In the genomic region with DNA sequence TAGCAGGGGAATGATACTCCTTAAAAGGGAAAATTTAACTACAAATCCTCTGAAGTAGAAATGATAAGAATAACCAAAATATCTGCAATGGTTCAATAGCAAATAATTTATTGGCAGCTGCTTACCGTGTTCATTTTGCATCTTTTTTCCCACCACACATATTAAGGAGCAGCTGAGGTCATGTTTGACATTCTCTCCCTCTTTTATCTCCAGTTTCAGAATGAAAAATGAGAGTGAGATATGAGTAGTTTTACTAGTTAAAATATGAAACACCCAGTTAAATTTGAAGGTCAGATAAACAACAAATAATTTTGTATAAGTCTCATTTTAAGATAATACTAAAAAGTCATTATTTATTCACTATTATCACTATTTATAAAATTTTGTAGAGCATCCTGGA, we compare ENCODE assay signal across 1 cellular context.
TF ChIP-seq lines count a peak whose summit lies in the region.

No MANE protein-coding gene starts in this region.

TF ChIP-seq in GM12878, 131 proteins besides CTCF, POLR2A, EP300 and RAD21 (continues in another document):
- TF ChIP-seq ZBTB33 (IDR thresholded peaks at IDR 0.05) = no peak
- no peak for TF ChIP-seq RBBP5 (conservative IDR thresholded peaks at IDR 0.05)
- no peak for TF ChIP-seq SMC3 (IDR thresholded peaks at IDR 0.05; ENCODE audit: borderline replicate concordance, low read length)
- no peak for TF ChIP-seq EGR1 (IDR thresholded peaks at IDR 0.05; ENCODE audit: borderline replicate concordance in 1 of 2, low read depth in 2 of 2, low read length in 2 of 2)
- TF ChIP-seq, protein P1, sequence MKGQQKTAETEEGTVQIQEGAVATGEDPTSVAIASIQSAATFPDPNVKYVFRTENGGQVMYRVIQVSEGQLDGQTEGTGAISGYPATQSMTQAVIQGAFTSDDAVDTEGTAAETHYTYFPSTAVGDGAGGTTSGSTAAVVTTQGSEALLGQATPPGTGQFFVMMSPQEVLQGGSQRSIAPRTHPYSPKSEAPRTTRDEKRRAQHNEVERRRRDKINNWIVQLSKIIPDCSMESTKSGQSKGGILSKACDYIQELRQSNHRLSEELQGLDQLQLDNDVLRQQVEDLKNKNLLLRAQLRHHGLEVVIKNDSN (IDR thresholded peaks at IDR 0.05; ENCODE audit: borderline replicate concordance, extremely low read length, insufficient read depth, low read depth, low read length) = no peak
- TF ChIP-seq SMAD5 (IDR thresholded peaks at IDR 0.05; ENCODE audit: low read depth) = no peak
- TF ChIP-seq FOXM1 (IDR thresholded peaks at IDR 0.05; ENCODE audit: low read depth, low read length) = peak; percentile 54; the same call in 1 of the 2 replicates
- no peak for TF ChIP-seq RFX5 (IDR thresholded peaks at IDR 0.05; ENCODE audit: low read depth, low read length)
- TF ChIP-seq JUND (IDR thresholded peaks at IDR 0.05; ENCODE audit: low read depth, low read length) = no peak
- no peak for TF ChIP-seq SRF (IDR thresholded peaks at IDR 0.05; ENCODE audit: low read depth in 2 of 2, low read length in 2 of 2)
- peak; percentile 97 for TF ChIP-seq JUNB (IDR thresholded peaks at IDR 0.05)
- no peak for TF ChIP-seq ZNF274 (IDR thresholded peaks at IDR 0.05; ENCODE audit: insufficient read depth, insufficient read length)
- no peak for TF ChIP-seq SPI1 (IDR thresholded peaks at IDR 0.05; ENCODE audit: borderline replicate concordance, insufficient read depth, low read depth, low read length)
- no peak for TF ChIP-seq FOS (IDR thresholded peaks at IDR 0.05; ENCODE audit: borderline replicate concordance, extremely low read depth, insufficient read length)
- TF ChIP-seq DPF2 (IDR thresholded peaks at IDR 0.05) = no peak
- no peak for TF ChIP-seq MTA2 (IDR thresholded peaks at IDR 0.05; ENCODE audit: low read depth)
- TF ChIP-seq, protein P2, sequence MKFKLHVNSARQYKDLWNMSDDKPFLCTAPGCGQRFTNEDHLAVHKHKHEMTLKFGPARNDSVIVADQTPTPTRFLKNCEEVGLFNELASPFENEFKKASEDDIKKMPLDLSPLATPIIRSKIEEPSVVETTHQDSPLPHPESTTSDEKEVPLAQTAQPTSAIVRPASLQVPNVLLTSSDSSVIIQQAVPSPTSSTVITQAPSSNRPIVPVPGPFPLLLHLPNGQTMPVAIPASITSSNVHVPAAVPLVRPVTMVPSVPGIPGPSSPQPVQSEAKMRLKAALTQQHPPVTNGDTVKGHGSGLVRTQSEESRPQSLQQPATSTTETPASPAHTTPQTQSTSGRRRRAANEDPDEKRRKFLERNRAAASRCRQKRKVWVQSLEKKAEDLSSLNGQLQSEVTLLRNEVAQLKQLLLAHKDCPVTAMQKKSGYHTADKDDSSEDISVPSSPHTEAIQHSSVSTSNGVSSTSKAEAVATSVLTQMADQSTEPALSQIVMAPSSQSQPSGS (IDR thresholded peaks at IDR 0.05; ENCODE audit: low read length) = peak; percentile 71
- TF ChIP-seq STAT3 (IDR thresholded peaks at IDR 0.05; ENCODE audit: low read depth, low read length) = no peak
- TF ChIP-seq MXI1 (IDR thresholded peaks at IDR 0.05; ENCODE audit: low read depth, low read length) = no peak
- no peak for TF ChIP-seq SKIL (IDR thresholded peaks at IDR 0.05; ENCODE audit: low read depth, poor library complexity, severe bottlenecking)
- no peak for TF ChIP-seq SREBF2 (IDR thresholded peaks at IDR 0.05; ENCODE audit: low read length)
- TF ChIP-seq NR2F1 (conservative IDR thresholded peaks at IDR 0.05) = peak; percentile 54; the same call in 1 of the 2 replicates
- no peak for TF ChIP-seq ZBTB40 (IDR thresholded peaks at IDR 0.05; ENCODE audit: borderline replicate concordance)
- TF ChIP-seq, protein P3, sequence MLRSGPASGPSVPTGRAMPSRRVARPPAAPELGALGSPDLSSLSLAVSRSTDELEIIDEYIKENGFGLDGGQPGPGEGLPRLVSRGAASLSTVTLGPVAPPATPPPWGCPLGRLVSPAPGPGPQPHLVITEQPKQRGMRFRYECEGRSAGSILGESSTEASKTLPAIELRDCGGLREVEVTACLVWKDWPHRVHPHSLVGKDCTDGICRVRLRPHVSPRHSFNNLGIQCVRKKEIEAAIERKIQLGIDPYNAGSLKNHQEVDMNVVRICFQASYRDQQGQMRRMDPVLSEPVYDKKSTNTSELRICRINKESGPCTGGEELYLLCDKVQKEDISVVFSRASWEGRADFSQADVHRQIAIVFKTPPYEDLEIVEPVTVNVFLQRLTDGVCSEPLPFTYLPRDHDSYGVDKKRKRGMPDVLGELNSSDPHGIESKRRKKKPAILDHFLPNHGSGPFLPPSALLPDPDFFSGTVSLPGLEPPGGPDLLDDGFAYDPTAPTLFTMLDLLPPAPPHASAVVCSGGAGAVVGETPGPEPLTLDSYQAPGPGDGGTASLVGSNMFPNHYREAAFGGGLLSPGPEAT (IDR thresholded peaks at IDR 0.05; ENCODE audit: low read depth) = no peak
- TF ChIP-seq, protein P4, sequence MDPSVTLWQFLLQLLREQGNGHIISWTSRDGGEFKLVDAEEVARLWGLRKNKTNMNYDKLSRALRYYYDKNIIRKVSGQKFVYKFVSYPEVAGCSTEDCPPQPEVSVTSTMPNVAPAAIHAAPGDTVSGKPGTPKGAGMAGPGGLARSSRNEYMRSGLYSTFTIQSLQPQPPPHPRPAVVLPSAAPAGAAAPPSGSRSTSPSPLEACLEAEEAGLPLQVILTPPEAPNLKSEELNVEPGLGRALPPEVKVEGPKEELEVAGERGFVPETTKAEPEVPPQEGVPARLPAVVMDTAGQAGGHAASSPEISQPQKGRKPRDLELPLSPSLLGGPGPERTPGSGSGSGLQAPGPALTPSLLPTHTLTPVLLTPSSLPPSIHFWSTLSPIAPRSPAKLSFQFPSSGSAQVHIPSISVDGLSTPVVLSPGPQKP (IDR thresholded peaks at IDR 0.05; ENCODE audit: low read depth, low read length) = no peak
- TF ChIP-seq WRNIP1 (IDR thresholded peaks at IDR 0.05; ENCODE audit: borderline replicate concordance, low read depth, low read length) = no peak
- TF ChIP-seq SREBF1 (IDR thresholded peaks at IDR 0.05; ENCODE audit: low read length) = no peak
- no peak for TF ChIP-seq ATF3 (IDR thresholded peaks at IDR 0.05; ENCODE audit: borderline replicate concordance, extremely low read depth, low read depth, low read length)
- TF ChIP-seq ATF7 (IDR thresholded peaks at IDR 0.05; ENCODE audit: low read depth) = 0 out of 2 replicates have a peak, but pooled peaks have one; percentile 37
- TF ChIP-seq ZNF687 (IDR thresholded peaks at IDR 0.05) = no peak
- no peak for TF ChIP-seq CBFB (IDR thresholded peaks at IDR 0.05; ENCODE audit: low read depth)
- TF ChIP-seq HDAC6 (IDR thresholded peaks at IDR 0.05; ENCODE audit: unreplicated experiment) = no peak
- no peak for TF ChIP-seq HCFC1 (IDR thresholded peaks at IDR 0.05; ENCODE audit: low read length)
- no peak for TF ChIP-seq KDM1A (IDR thresholded peaks at IDR 0.05; ENCODE audit: borderline replicate concordance)
- TF ChIP-seq RUNX3 (IDR thresholded peaks at IDR 0.05; ENCODE audit: low read length) = peak; percentile 77
- TF ChIP-seq EED (IDR thresholded peaks at IDR 0.05; ENCODE audit: low read depth) = peak; percentile 49; the same call in 1 of the 2 replicates
- no peak for TF ChIP-seq LARP7 (IDR thresholded peaks at IDR 0.05)
- no peak for TF ChIP-seq MEF2A (IDR thresholded peaks at IDR 0.05; ENCODE audit: insufficient read depth, low read depth, low read length)
- TF ChIP-seq TARDBP (IDR thresholded peaks at IDR 0.05; ENCODE audit: borderline replicate concordance) = no peak
- TF ChIP-seq BRCA1 (IDR thresholded peaks at IDR 0.05; ENCODE audit: low read depth, low read length) = no peak
- no peak for TF ChIP-seq BHLHE40 (IDR thresholded peaks at IDR 0.05; ENCODE audit: borderline replicate concordance in 1 of 2, low read depth in 2 of 2, low read length in 1 of 2)
- 0 out of 4 replicates have a peak, but pooled peaks of 1 of the 2 experiments have one; percentile 32 for TF ChIP-seq CEBPB (IDR thresholded peaks at IDR 0.05; ENCODE audit: borderline replicate concordance in 1 of 2, low read depth in 2 of 2, low read length in 2 of 2)
- 0 out of 2 replicates have a peak, but pooled peaks have one; percentile 31 for TF ChIP-seq GABPA (IDR thresholded peaks at IDR 0.05; ENCODE audit: low read depth)
- no peak for TF ChIP-seq PAX8 (IDR thresholded peaks at IDR 0.05)
- TF ChIP-seq EZH2 (IDR thresholded peaks at IDR 0.05; ENCODE audit: borderline replicate concordance, control insufficient read depth, low read depth, low read length) = no peak
- no peak for TF ChIP-seq MEF2B (IDR thresholded peaks at IDR 0.05; ENCODE audit: partially characterized antibody, poor library complexity, severe bottlenecking)
- peak; percentile 61; the same call in 1 of the 2 replicates for TF ChIP-seq BCL11A (IDR thresholded peaks at IDR 0.05; ENCODE audit: low read depth, low read length)
